In genomic region chr17:69761767-69762321, GRCh38 we compare ENCODE assay signal across 10 cellular contexts.
DNase-seq lines count a peak whose midpoint lies in the region; ATAC-seq, FAIRE-seq and TF ChIP-seq lines count a peak whose summit lies in the region.
"Had no signal": no experiment of that assay in that cellular context is flagged by ENCODE, and none has a peak within 500 bp of the region (broad histone marks: within the 10 kb centered on the region; RNA-seq: fewer than 3 reads in every experiment).

No MANE protein-coding gene starts in this region.

- peak; percentile 99 for FAIRE-seq in G401.6 (lab: Jason Lieb, UNC)
- FAIRE-seq: colon had no signal

- ATAC-seq in GM21717 (IDR thresholded peaks at IDR 0.05; ENCODE audit: unreplicated experiment) (no peak), HG03159 (IDR thresholded peaks at IDR 0.05; ENCODE audit: unreplicated experiment) (no peak)
- ATAC-seq: activated CD8-positive, alpha-beta T cell treated with anti-CD3 and anti-CD28 coated beads, Interleukin-2, amount 10 ng/mL, durations not matched to agents 7 days and 5 days had no signal

- peak overlapping the region; percentile 97 for H3K27ac ChIP-seq in SJSA1

- DNase-seq in SJSA1 (ENCODE audit: low read depth in 1 of 2, low spot score in 2 of 2), result peak; percentile 68 to 99
- DNase-seq in fibroblast of pulmonary artery (ENCODE audit: low read depth), result peak; percentile 88
- DNase-seq in retinal pigment epithelial cell (ENCODE audit: low read depth), result peak; percentile 63
- no peak for DNase-seq in stimulated activated CD4-positive, alpha-beta T cell treated with anti-CD3 and anti-CD28 coated beads, Interleukin-4, amount 100 ng/mL, for 4 hours
- no peak for DNase-seq in NCI-H82 (lab: John Stamatoyannopoulos, UW)
- DNase-seq: activated CD8-positive, alpha-beta T cell treated with anti-CD3 and anti-CD28 coated beads, Interleukin-2, amount 10 ng/mL, durations not matched to agents 7 days and 5 days had no signal

- no peaks in the 10 kb centered on the region for H3K9me3 ChIP-seq in SJSA1 (replicated peaks)

- H3K4me3 ChIP-seq in SJSA1 (no peak overlapping the region), fibroblast of pulmonary artery (replicated peaks; ENCODE audit: low read depth, low read length) (no peak overlapping the region), retinal pigment epithelial cell (ENCODE audit: low read length) (no peak overlapping the region)

- no peaks in the 10 kb centered on the region for H3K27me3 ChIP-seq in SJSA1 (replicated peaks)

- peaks cover 53% of the 10 kb centered on the region for H3K4me1 ChIP-seq in SJSA1 (replicated peaks)

- TF ChIP-seq CTCF in fibroblast of pulmonary artery (IDR thresholded peaks at IDR 0.05; ENCODE audit: low read length, missing control alignments) (no peak), retinal pigment epithelial cell (conservative IDR thresholded peaks at IDR 0.05; ENCODE audit: low read depth, low read length) (no peak)

- H3K36me3 ChIP-seq in SJSA1, result no peaks in the 10 kb centered on the region; the same call in 1 of the 2 replicates

Comparison
In these comparisons a context has a peak if more than half of its experiments do, and no peak if none do; other contexts are left out.
1. DNase-seq: peak in SJSA1 (2 of 2), fibroblast of pulmonary artery (single experiment) and retinal pigment epithelial cell (single experiment); none in stimulated activated CD4-positive, alpha-beta T cell treated with anti-CD3 and anti-CD28 coated beads, Interleukin-4, amount 100 ng/mL, for 4 hours (0 of 2) and NCI-H82 (single experiment).